26 cellular contexts compared by ENCODE assay signal in the genomic region with DNA sequence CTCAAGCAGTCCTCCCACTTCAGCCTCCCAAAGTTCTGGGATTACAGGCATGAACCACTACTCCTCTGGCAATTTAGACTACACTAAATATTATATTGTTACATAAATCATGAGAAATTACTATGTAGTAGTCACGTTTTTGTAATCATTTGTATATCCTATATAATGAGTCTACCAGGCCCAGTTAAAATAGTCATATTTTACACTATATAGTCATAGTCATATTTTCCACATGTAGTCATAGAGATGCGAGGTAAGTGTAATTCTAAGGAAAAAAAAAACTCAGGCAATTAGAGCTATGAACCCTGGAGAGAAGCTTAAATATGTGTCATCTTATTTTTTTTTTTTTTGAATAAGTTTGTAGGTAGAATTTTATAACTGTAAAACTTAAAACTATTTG.
DNase-seq lines count a peak whose midpoint lies in the region; ATAC-seq and TF ChIP-seq lines count a peak whose summit lies in the region.
"Had no signal": no experiment of that assay in that cellular context is flagged by ENCODE, and none has a peak within 500 bp of the region (broad histone marks: within the 10 kb centered on the region; RNA-seq: fewer than 3 reads in every experiment).

No MANE protein-coding gene starts in this region.

- H3K4me1 ChIP-seq in left ventricle myocardium inferior: peaks cover 4% of the 10 kb centered on the region
- no peaks in the 10 kb centered on the region for H3K4me1 ChIP-seq in RWPE2 (ENCODE audit: insufficient read depth, poor library complexity, severe bottlenecking)
- H3K4me1 ChIP-seq in A673 (ENCODE audit: insufficient read depth, low read length, poor library complexity, severe bottlenecking): peaks cover 15% of the 10 kb centered on the region
- H3K4me1 ChIP-seq: breast epithelium, pancreas, uterus had no signal

- no peak overlapping the region for H3K4me3 Mint-ChIP-seq in T-helper 2 cell treated with Interferon-gamma antibody and Interleukin-4, amounts not matched to agents 5 μg/mL and 100 μg/mL, for 36 hours
- H3K4me3 Mint-ChIP-seq: activated CD4-positive, alpha-beta T cell treated with anti-CD3 and anti-CD28 coated beads, Interleukin-2, amount 10 ng/mL, durations not matched to agents 24 days and 14 days; CD4-positive, alpha-beta memory T cell; immature natural killer cell; memory B cell; nephron; stimulated activated naive CD8-positive, alpha-beta T cell treated with anti-CD3 and anti-CD28 coated beads, Interleukin-15, Interleukin-2, amounts not matched to agents 100 ng/mL and 50 ng/mL, for 24 hours had no signal

- peaks cover 10% of the 10 kb centered on the region for H3K36me3 ChIP-seq in left ventricle myocardium inferior
- H3K36me3 ChIP-seq in RWPE2 (ENCODE audit: low read depth): peaks cover 56% of the 10 kb centered on the region
- peaks cover 7% of the 10 kb centered on the region for H3K36me3 ChIP-seq in A673 (ENCODE audit: insufficient read depth, low read length, poor library complexity, severe bottlenecking)
- H3K36me3 ChIP-seq: breast epithelium, pancreas, uterus had no signal

- no peaks in the 10 kb centered on the region for H3K36me3 Mint-ChIP-seq in T-helper 2 cell treated with Interferon-gamma antibody and Interleukin-4, amounts not matched to agents 5 μg/mL and 100 μg/mL, for 36 hours (ENCODE audit: low read depth)
- H3K36me3 Mint-ChIP-seq: CD4-positive, alpha-beta memory T cell; immature natural killer cell had no signal

- CTCF ChIA-PET in A673 (lab: Charles Lee): no interaction called here

- no peak overlapping the region for H3K4me3 ChIP-seq in left ventricle myocardium inferior
- H3K4me3 ChIP-seq in RWPE2 (ENCODE audit: severe bottlenecking): no peak overlapping the region
- H3K4me3 ChIP-seq in A673 (ENCODE audit: low read depth, low read length, poor library complexity, severe bottlenecking): no peak overlapping the region
- H3K4me3 ChIP-seq: breast epithelium, pancreas, PC-9, uterus had no signal

- H3K9me3 ChIP-seq in left ventricle myocardium inferior (replicated peaks) (no peaks in the 10 kb centered on the region), RWPE2 (ENCODE audit: severe bottlenecking) (no peaks in the 10 kb centered on the region), A673 (ENCODE audit: low read depth, low read length, poor library complexity, severe bottlenecking) (no peaks in the 10 kb centered on the region)
- H3K9me3 ChIP-seq: breast epithelium, pancreas, uterus had no signal

- DNase-seq in left ventricle myocardium inferior: no peak
- DNase-seq in left cardiac atrium: no peak
- no peak for DNase-seq in RWPE2 (ENCODE audit: low spot score)
- DNase-seq in dermis blood vessel endothelial cell: peak; percentile 15
- DNase-seq in A673 (ENCODE audit: low spot score): no peak
- DNase-seq in T-helper 2 cell treated with Interferon-gamma antibody and Interleukin-4, amounts not matched to agents 5 μg/mL and 100 μg/mL, for 36 hours (ENCODE audit: low spot score): no peak
- DNase-seq in activated naive CD4-positive, alpha-beta T cell treated with anti-CD3 and anti-CD28 coated beads, Interleukin-2, amount 50 U/mL, for 16 hours: no peak
- DNase-seq in stimulated activated CD4-positive, alpha-beta T cell treated with anti-CD3 and anti-CD28 coated beads, Interleukin-1b, Interleukin-23, amount 100 ng/mL, for 48 hours: no peak
- DNase-seq: activated CD4-positive, alpha-beta T cell treated with anti-CD3 and anti-CD28 coated beads, Interleukin-2, amount 10 ng/mL, durations not matched to agents 24 days and 14 days; activated CD8-positive, alpha-beta memory T cell treated with anti-CD3 and anti-CD28 coated beads for 24 hours; activated naive CD4-positive, alpha-beta T cell treated with Interleukin-2 at 50 U/mL for 16 hours; CD4-positive, alpha-beta memory T cell; GOT3; immature natural killer cell; MM.1S; NCI-H1417; NCI-H2081; NCI-H526; pancreas; PC-9; SHP77; uterus had no signal

- BruUV-seq in A673 (replicated peaks; lab: Mats Ljungman, UMichigan): no TSS peak

- H3K4me1 Mint-ChIP-seq in T-helper 2 cell treated with Interferon-gamma antibody and Interleukin-4, amounts not matched to agents 5 μg/mL and 100 μg/mL, for 36 hours (ENCODE audit: low read depth): no peaks in the 10 kb centered on the region
- H3K4me1 Mint-ChIP-seq: activated CD4-positive, alpha-beta T cell treated with anti-CD3 and anti-CD28 coated beads, Interleukin-2, amount 10 ng/mL, durations not matched to agents 24 days and 14 days; CD4-positive, alpha-beta memory T cell; immature natural killer cell; memory B cell had no signal

- ATAC-seq in left cardiac atrium (no peak), RWPE2 (ENCODE audit: low read depth) (peak; percentile 49; the same call in 2 of the 3 replicates)
- ATAC-seq: pancreas had no signal

- intact Hi-C loops in left ventricle myocardium inferior (cut with micrococcal nuclease) (no loop called here), left cardiac atrium (cut with DNase I) (loop anchor here in 1 of 2 donors (10.0 kb wide), 1 partner anchor 73 kb away; no protein-coding TSS in a partner anchor), A673 (cut with micrococcal nuclease; ENCODE audit: unreplicated experiment) (no loop called here)

- H3K27ac ChIP-seq in left ventricle myocardium inferior (replicated peaks) (peak overlapping the region; percentile 16), RWPE2 (ENCODE audit: poor library complexity, severe bottlenecking) (no peak overlapping the region), A673 (ENCODE audit: low read depth, low read length, poor library complexity, severe bottlenecking) (no peak overlapping the region)
- H3K27ac ChIP-seq: breast epithelium, pancreas, PC-9, uterus had no signal

- H3K27me3 Mint-ChIP-seq in T-helper 2 cell treated with Interferon-gamma antibody and Interleukin-4, amounts not matched to agents 5 μg/mL and 100 μg/mL, for 36 hours (ENCODE audit: low read depth): peaks cover 29% of the 10 kb centered on the region
- H3K27me3 Mint-ChIP-seq: CD4-positive, alpha-beta memory T cell; memory B cell had no signal

- H3K9me3 Mint-ChIP-seq in T-helper 2 cell treated with Interferon-gamma antibody and Interleukin-4, amounts not matched to agents 5 μg/mL and 100 μg/mL, for 36 hours: no peaks in the 10 kb centered on the region
- H3K9me3 Mint-ChIP-seq: activated CD4-positive, alpha-beta T cell treated with anti-CD3 and anti-CD28 coated beads, Interleukin-2, amount 10 ng/mL, durations not matched to agents 24 days and 14 days; immature natural killer cell; memory B cell; nephron; stimulated activated naive CD8-positive, alpha-beta T cell treated with anti-CD3 and anti-CD28 coated beads, Interleukin-15, Interleukin-2, amounts not matched to agents 100 ng/mL and 50 ng/mL, for 24 hours had no signal

- POLR2A ChIA-PET in A673 (lab: Charles Lee; ENCODE audit: low non-redundant PET): no interaction called here

- H3K27me3 ChIP-seq in left ventricle myocardium inferior (ENCODE audit: low read depth): no peaks in the 10 kb centered on the region
- H3K27me3 ChIP-seq in RWPE2 (ENCODE audit: insufficient read depth, poor library complexity, severe bottlenecking): no peaks in the 10 kb centered on the region
- H3K27me3 ChIP-seq in A673 (replicated peaks; ENCODE audit: insufficient read depth, low read depth, low read length, poor library complexity): no peaks in the 10 kb centered on the region
- H3K27me3 ChIP-seq: breast epithelium, pancreas, uterus had no signal

- TF ChIP-seq CTCF in left ventricle myocardium inferior (IDR thresholded peaks at IDR 0.05; ENCODE audit: borderline replicate concordance): no peak
- no peak for TF ChIP-seq CTCF in RWPE2 (IDR thresholded peaks at IDR 0.05; ENCODE audit: poor library complexity, severe bottlenecking)
- TF ChIP-seq CTCF in A673 (conservative IDR thresholded peaks at IDR 0.05; ENCODE audit: low read depth, low read length): no peak

- no peak overlapping the region for H3K27ac Mint-ChIP-seq in T-helper 2 cell treated with Interferon-gamma antibody and Interleukin-4, amounts not matched to agents 5 μg/mL and 100 μg/mL, for 36 hours
- H3K27ac Mint-ChIP-seq: activated CD4-positive, alpha-beta T cell treated with anti-CD3 and anti-CD28 coated beads, Interleukin-2, amount 10 ng/mL, durations not matched to agents 24 days and 14 days; CD4-positive, alpha-beta memory T cell; immature natural killer cell; memory B cell; stimulated activated naive CD8-positive, alpha-beta T cell treated with anti-CD3 and anti-CD28 coated beads, Interleukin-15, Interleukin-2, amounts not matched to agents 100 ng/mL and 50 ng/mL, for 24 hours had no signal
